13 cellular contexts compared by ENCODE assay signal in genomic region chr18:57771183-57771582, GRCh38. TPM values are rescaled to one million over a fixed set of nuclear protein-coding genes. Genes with fewer than 3 reads are reported as not detected.
A peak's percentile ranks its signal among the peaks of the same experiment; 100 is the strongest.
DNase-seq lines count a peak whose midpoint lies in the region; ATAC-seq, FAIRE-seq and TF ChIP-seq lines count a peak whose summit lies in the region.
"Had no signal": no experiment of that assay in that cellular context is flagged by ENCODE, and none has a peak within 500 bp of the region (broad histone marks: within the 10 kb centered on the region; RNA-seq: fewer than 3 reads in every experiment).

No MANE protein-coding gene starts in this region.

- H3K27ac ChIP-seq in A549 (peak overlapping the region; percentile 68 to 81), body of pancreas (peak overlapping the region in 3 of 4 donors; percentile 55 to 67 (median 61)), lower lobe of right lung (peak overlapping the region; percentile 24), osteoblast (ENCODE audit: low read depth, low read length) (no peak overlapping the region)

- H3K4me2 ChIP-seq in A549, result peak overlapping the region; percentile 69
- no peak overlapping the region for H3K4me2 ChIP-seq in osteoblast (ENCODE audit: insufficient read depth, low read length)

- CTCF ChIA-PET in A549 (lab: Yijun Ruan, JAX), result interaction anchor here (1.2 to 1.5 kb wide), 4 partner anchors 9 to 21 kb away, joined by 4 to 5 read pairs (median 4); no protein-coding TSS in a partner anchor

- TF ChIP-seq CTCF in A549 (IDR thresholded peaks at IDR 0.05) (no peak), body of pancreas (IDR thresholded peaks at IDR 0.05) (no peak), lower lobe of right lung (IDR thresholded peaks at IDR 0.05) (no peak), osteoblast (IDR thresholded peaks at IDR 0.05; ENCODE audit: extremely low read depth, low read depth, low read length) (no peak)

- H3K36me3 ChIP-seq in body of pancreas (replicated peaks in 1 of 2; ENCODE audit: insufficient read depth in 1 of 2, low read depth in 2 of 2) (no peaks in the 10 kb centered on the region), lower lobe of right lung (no peaks in the 10 kb centered on the region), osteoblast (ENCODE audit: insufficient read depth, low read length) (peaks cover 5% of the 10 kb centered on the region)

- POLR2A ChIA-PET in A549 (lab: Yijun Ruan, JAX), result interaction anchor here (0.6 kb wide), 1 partner anchor 149 kb away, joined by 3 read pairs; the partner anchor contains the start of gene NARS1

- peak; percentile 66 to 81; a peak in 4 of 6 replicates for ATAC-seq in A549
- no peak for ATAC-seq in body of pancreas
- peak; percentile 63 to 69 for ATAC-seq in lower lobe of right lung
- ATAC-seq in HG03460 (IDR thresholded peaks at IDR 0.05; ENCODE audit: unreplicated experiment), result no peak

- no peaks in the 10 kb centered on the region for H3K27me3 ChIP-seq in body of pancreas
- no peaks in the 10 kb centered on the region for H3K27me3 ChIP-seq in lower lobe of right lung (ENCODE audit: low read depth)
- no peaks in the 10 kb centered on the region for H3K27me3 ChIP-seq in osteoblast (ENCODE audit: insufficient read depth, low read length)

- peaks cover 42% of the 10 kb centered on the region for H4K20me1 ChIP-seq in osteoblast (ENCODE audit: insufficient read depth, low read length)

- no peak for TF ChIP-seq RAD21 in A549 (conservative IDR thresholded peaks at IDR 0.05 in 1 of 2, IDR thresholded peaks at IDR 0.05 in 1 of 2)

- 23% methylated on average over 3 of the region's 3 CpGs for WGBS in A549 (ENCODE audit: missing lambda C conversion rate)
- 53% methylated on average over 3 of the region's 3 CpGs for WGBS in body of pancreas, 2 donors

- peaks cover 93% of the 10 kb centered on the region for H3K79me2 ChIP-seq in osteoblast (ENCODE audit: insufficient read depth, low read length)

- TF ChIP-seq POLR2A in A549 (IDR thresholded peaks at IDR 0.05; ENCODE audit: low read length) (no peak), body of pancreas (IDR thresholded peaks at IDR 0.05) (no peak)

- peaks cover 68% of the 10 kb centered on the region for H3K4me1 ChIP-seq in A549
- H3K4me1 ChIP-seq in body of pancreas, result peaks cover 81% of the 10 kb centered on the region
- peaks cover 64% of the 10 kb centered on the region for H3K4me1 ChIP-seq in lower lobe of right lung
- H3K4me1 ChIP-seq in osteoblast (ENCODE audit: insufficient read depth, low read length), result peaks cover 49% of the 10 kb centered on the region

- intact Hi-C loops in body of pancreas (cut with DNase I), result no loop called here
- intact Hi-C loops in lower lobe of right lung (cut with DNase I), result no loop called here

- H3K9me3 ChIP-seq in A549, result no peaks in the 10 kb centered on the region
- H3K9me3 ChIP-seq in body of pancreas, result no peaks in the 10 kb centered on the region
- no peaks in the 10 kb centered on the region for H3K9me3 ChIP-seq in lower lobe of right lung
- H3K9me3 ChIP-seq in osteoblast (ENCODE audit: low read depth, low read length), result no peaks in the 10 kb centered on the region

- DNase-seq in A549 (ENCODE audit: low read depth in 1 of 2, low spot score in 1 of 2) (peak in 1 of 2 experiments; percentile 68), MV-4-11 (lab: John Stamatoyannopoulos, UW) (peak; percentile 76), body of pancreas (peak in 1 of 4 donors; percentile 20), lower lobe of right lung (no peak), medulla oblongata (ENCODE audit: extremely low spot score) (no peak), osteoblast (ENCODE audit: insufficient read length, low spot score, missing footprints) (no peak), COLO829 (ENCODE audit: low spot score) (no peak)
- DNase-seq: activated B cell treated with CpG ODN at 0.5 μM for 24 hours; effector memory CD4-positive, alpha-beta T cell; immature natural killer cell; retina; stimulated activated CD8-positive, alpha-beta memory T cell treated with anti-CD3 and anti-CD28 coated beads, Interleukin-4, amount 100 ng/mL, for 48 hours had no signal

- TF ChIP-seq EP300 in A549 (IDR thresholded peaks at IDR 0.05), result no peak

- H3K4me3 ChIP-seq in A549 (no peak overlapping the region), body of pancreas (no peak overlapping the region), lower lobe of right lung (no peak overlapping the region), osteoblast (ENCODE audit: insufficient read depth, low read length) (no peak overlapping the region)

- no peak overlapping the region for H2AFZ ChIP-seq in osteoblast (ENCODE audit: low read length)

- FAIRE-seq in A549 (lab: Jason Lieb, UNC), result no peak

TF ChIP-seq in A549, 52 proteins besides CTCF, POLR2A, EP300 and RAD21:
- TF ChIP-seq HOXB5 (CRISPR knock-in tag; IDR thresholded peaks at IDR 0.05), result 0 out of 2 replicates have a peak, but pooled peaks have one; percentile 56
- no peak for TF ChIP-seq TFCP2L1 (CRISPR knock-in tag; IDR thresholded peaks at IDR 0.05)
- TF ChIP-seq CEBPB (IDR thresholded peaks at IDR 0.05), result peak in 1 of 2 experiments; percentile 62; a peak in 1 of 4 replicates

RNA-seq across cellular contexts. Expression of gene ATP8B1, which starts 31.9 kb away (rescaled TPM):
- polyA plus RNA-seq in A549 (2011; rRNA removed), result 23.4 and 23.7 TPM in 2 replicates
- polyA plus RNA-seq in A549 (2012; cell fraction: cytosol; rRNA removed), result 5.2 and 6.4 TPM in 2 replicates
- polyA plus RNA-seq in A549 (2012; cell fraction: nucleus; rRNA removed), result 5.4 and 6.7 TPM in 2 replicates
- 7.1 to 8.8 TPM (median 7.1 TPM) in 3 replicates for polyA plus RNA-seq in A549 (2017; fragmentation: RNase III; extraction: RNeasy Plus Mini Kit Qiagen cat#74134 plus additional on column Dnase treatment)
- polyA minus RNA-seq in A549 (2011; rRNA and poly(A)+ RNA removed), result 20.1 TPM in 2 replicates
- total RNA-seq in body of pancreas, result 10 to 100 TPM; 18.5 to 41.5 TPM
- 27.2 TPM for total RNA-seq in lower lobe of right lung
- 41.5 and 46.7 TPM in 2 replicates for total RNA-seq in osteoblast

Comparison
In these comparisons a context has a peak if more than half of its experiments do, and no peak if none do; other contexts are left out.
1. ATAC-seq: peak in A549 (2 of 2) and lower lobe of right lung (2 of 2); none in body of pancreas (single experiment) and HG03460 (single experiment).